ENCODE assay signal across 8 cellular contexts in the genomic region with DNA sequence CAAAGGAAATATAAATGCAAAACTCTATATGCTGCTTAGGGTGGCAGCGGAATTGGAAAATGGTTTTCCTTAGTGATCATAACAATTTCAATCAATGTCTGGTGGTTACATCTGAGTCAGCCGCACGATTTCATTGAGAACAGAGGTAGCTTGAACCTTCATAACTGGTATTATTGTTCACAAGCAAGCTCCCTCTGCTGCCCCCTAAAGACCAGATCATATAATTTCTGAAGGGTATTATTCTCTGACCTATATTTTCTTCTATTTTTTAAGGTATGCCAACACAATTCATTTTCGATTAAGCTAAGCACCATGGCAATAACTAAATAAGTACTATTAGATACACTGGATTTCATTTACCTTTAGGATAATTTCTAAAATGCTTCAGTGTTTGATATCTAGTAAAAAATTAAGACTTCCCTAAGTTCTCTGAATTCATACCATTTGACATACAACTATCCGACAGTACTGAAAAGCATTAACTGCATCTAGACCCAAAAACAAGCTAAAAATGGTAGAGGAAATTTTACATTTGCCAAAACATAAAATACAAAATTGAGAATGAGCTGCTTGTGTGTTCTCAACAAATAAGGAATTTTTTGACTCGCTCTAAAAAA.
DNase-seq lines count a peak whose midpoint lies in the region; ATAC-seq, FAIRE-seq and TF ChIP-seq lines count a peak whose summit lies in the region.

No MANE protein-coding gene starts in this region.

- WGBS in K562 (ENCODE audit: insufficient coverage, low coverage, missing lambda C conversion rate) = 2% methylated on average over 6 of the region's 6 CpGs
- WGBS in aorta, 2 donors = 67 to 70% methylated on average over 6 of the region's 6 CpGs

- H2AFZ ChIP-seq in K562 (ENCODE audit: low read depth, low read length) = no peak overlapping the region

- H3K4me2 ChIP-seq in K562 (ENCODE audit: insufficient read depth, low read length) = no peak overlapping the region

- no peak overlapping the region for H3K9ac ChIP-seq in K562 (ENCODE audit: insufficient read depth in 1 of 2, low read depth in 2 of 2, low read length in 2 of 2)

- H3K79me2 ChIP-seq in K562 (ENCODE audit: control insufficient read depth, insufficient read depth, low read length) = no peaks in the 10 kb centered on the region

- H3K9me3 ChIP-seq in K562 (replicated peaks; ENCODE audit: control insufficient read depth, insufficient read depth, low read depth, low read length) (peaks cover 4% of the 10 kb centered on the region; the same call in 1 of the 2 replicates), aorta (ENCODE audit: control insufficient read depth, low read length) (no peaks in the 10 kb centered on the region)

- no peak for TF ChIP-seq POLR2A in K562 (conservative IDR thresholded peaks at IDR 0.05)

- TF ChIP-seq CTCF in K562 (IDR thresholded peaks at IDR 0.05 in 2 of 3, conservative IDR thresholded peaks at IDR 0.05 in 1 of 3; ENCODE audit: insufficient read depth in 2 of 3, low read depth in 1 of 3, low read length in 3 of 3) = peak in 2 of 3 experiments; percentile 36 to 37; a peak in 2 of 6 replicates

- no peaks in the 10 kb centered on the region for H4K20me1 ChIP-seq in K562 (replicated peaks; ENCODE audit: control insufficient read depth, insufficient read depth, low read length)

- H3K36me3 ChIP-seq in K562 (ENCODE audit: control insufficient read depth, insufficient read depth, low read length) (no peaks in the 10 kb centered on the region), aorta (ENCODE audit: control insufficient read depth in 1 of 2, insufficient read depth in 2 of 2, low read length in 1 of 2) (no peaks in the 10 kb centered on the region)

- intact Hi-C loops in K562 (cut with micrococcal nuclease) = no loop called here
- intact Hi-C loops in aorta (cut with DNase I) = no loop called here

- ATAC-seq in K562 = no peak
- no peak for ATAC-seq in aorta (ENCODE audit: low FRiP score)
- ATAC-seq in GM19328 (IDR thresholded peaks at IDR 0.05; ENCODE audit: unreplicated experiment) = no peak

- peak; percentile 5 for DNase-seq in CMK (ENCODE audit: low read depth)
- peak; percentile 9 for DNase-seq in GM19239 (ENCODE audit: insufficient read length, low spot score)
- peak; percentile 67 for DNase-seq in NCI-H1694 treated with DMSO at 0.1 percent for 48 hours (lab: John Stamatoyannopoulos, UW)
- DNase-seq in K562 (ENCODE audit: extremely low read depth in 1 of 4, low spot score in 3 of 4) = peak; percentile 11 to 23 (median 18)
- DNase-seq in medulla oblongata (ENCODE audit: extremely low spot score) = peak; percentile 45
- DNase-seq in amniotic stem cell (lab: John Stamatoyannopoulos, UW) = no peak
- no peak for DNase-seq in aorta

- FAIRE-seq in GM19239 (lab: Jason Lieb, UNC) (no peak), K562 (lab: Jason Lieb, UNC) (no peak)

- no peak overlapping the region for H3K27ac ChIP-seq in K562 (ENCODE audit: extremely low read depth, low read depth, low read length)
- no peak overlapping the region for H3K27ac ChIP-seq in aorta (ENCODE audit: low read depth in 1 of 2, low read length in 2 of 2)

- no peaks in the 10 kb centered on the region for H3K9me1 ChIP-seq in K562 (ENCODE audit: control insufficient read depth, insufficient read depth, low read length)

- peak in 1 of 2 experiments; percentile 15; a peak in 1 of 4 replicates for TF ChIP-seq RAD21 in K562 (CRISPR knock-in tag; conservative IDR thresholded peaks at IDR 0.05 in 1 of 2, IDR thresholded peaks at IDR 0.05 in 1 of 2)

- no TSS peak for BruUV-seq in K562 (replicated peaks; lab: Mats Ljungman, UMichigan)

- no peak overlapping the region for H3K4me3 ChIP-seq in K562
- no peak overlapping the region for H3K4me3 ChIP-seq in aorta (ENCODE audit: low read length in 2 of 2)

- H3K27me3 ChIP-seq in K562 (ENCODE audit: control insufficient read depth in 2 of 2, insufficient read depth in 2 of 2, low read length in 2 of 2) (no peaks in the 10 kb centered on the region), aorta (ENCODE audit: control insufficient read depth in 1 of 2, insufficient read depth in 2 of 2, low read length in 1 of 2) (no peaks in the 10 kb centered on the region)

- no peak for TF ChIP-seq EP300 in K562 (IDR thresholded peaks at IDR 0.05; ENCODE audit: low read length)

- CTCF ChIA-PET in K562 (lab: Yijun Ruan, JAX; ENCODE audit: low intra/inter-chr PET ratio) = no interaction called here

- H3K4me1 ChIP-seq in K562 (replicated peaks in 1 of 2; ENCODE audit: control insufficient read depth in 2 of 2, insufficient read depth in 2 of 2, low read length in 2 of 2) = no peaks in the 10 kb centered on the region
- H3K4me1 ChIP-seq in aorta (ENCODE audit: control insufficient read depth in 1 of 2, insufficient read depth in 2 of 2, low read length in 2 of 2) = no peaks in the 10 kb centered on the region

- POLR2A ChIA-PET in K562 (lab: Yijun Ruan, JAX) = interaction anchor here (0.9 kb wide), 1 partner anchor 1567 kb away, joined by 4 read pairs; no protein-coding TSS in a partner anchor

- in situ Hi-C loops in K562 (cut with MboI) = no loop called here

TF ChIP-seq in K562, 482 proteins besides CTCF, POLR2A, EP300 and RAD21:
- TF ChIP-seq TBP (optimal IDR thresholded peaks at IDR 0.05; ENCODE audit: low read depth, low read length) (no peak), ZNF444 (CRISPR knock-in tag; IDR thresholded peaks at IDR 0.05) (no peak), NR3C1 (CRISPR knock-in tag; IDR thresholded peaks at IDR 0.05) (no peak), EP400 (IDR thresholded peaks at IDR 0.05) (no peak), RBFOX2 (IDR thresholded peaks at IDR 0.05; ENCODE audit: low read depth, low read length) (no peak), SPI1 (IDR thresholded peaks at IDR 0.05; ENCODE audit: borderline replicate concordance, low read depth, low read length) (no peak), NBN (IDR thresholded peaks at IDR 0.05; ENCODE audit: low read depth) (no peak)
- TF ChIP-seq, protein P1, sequence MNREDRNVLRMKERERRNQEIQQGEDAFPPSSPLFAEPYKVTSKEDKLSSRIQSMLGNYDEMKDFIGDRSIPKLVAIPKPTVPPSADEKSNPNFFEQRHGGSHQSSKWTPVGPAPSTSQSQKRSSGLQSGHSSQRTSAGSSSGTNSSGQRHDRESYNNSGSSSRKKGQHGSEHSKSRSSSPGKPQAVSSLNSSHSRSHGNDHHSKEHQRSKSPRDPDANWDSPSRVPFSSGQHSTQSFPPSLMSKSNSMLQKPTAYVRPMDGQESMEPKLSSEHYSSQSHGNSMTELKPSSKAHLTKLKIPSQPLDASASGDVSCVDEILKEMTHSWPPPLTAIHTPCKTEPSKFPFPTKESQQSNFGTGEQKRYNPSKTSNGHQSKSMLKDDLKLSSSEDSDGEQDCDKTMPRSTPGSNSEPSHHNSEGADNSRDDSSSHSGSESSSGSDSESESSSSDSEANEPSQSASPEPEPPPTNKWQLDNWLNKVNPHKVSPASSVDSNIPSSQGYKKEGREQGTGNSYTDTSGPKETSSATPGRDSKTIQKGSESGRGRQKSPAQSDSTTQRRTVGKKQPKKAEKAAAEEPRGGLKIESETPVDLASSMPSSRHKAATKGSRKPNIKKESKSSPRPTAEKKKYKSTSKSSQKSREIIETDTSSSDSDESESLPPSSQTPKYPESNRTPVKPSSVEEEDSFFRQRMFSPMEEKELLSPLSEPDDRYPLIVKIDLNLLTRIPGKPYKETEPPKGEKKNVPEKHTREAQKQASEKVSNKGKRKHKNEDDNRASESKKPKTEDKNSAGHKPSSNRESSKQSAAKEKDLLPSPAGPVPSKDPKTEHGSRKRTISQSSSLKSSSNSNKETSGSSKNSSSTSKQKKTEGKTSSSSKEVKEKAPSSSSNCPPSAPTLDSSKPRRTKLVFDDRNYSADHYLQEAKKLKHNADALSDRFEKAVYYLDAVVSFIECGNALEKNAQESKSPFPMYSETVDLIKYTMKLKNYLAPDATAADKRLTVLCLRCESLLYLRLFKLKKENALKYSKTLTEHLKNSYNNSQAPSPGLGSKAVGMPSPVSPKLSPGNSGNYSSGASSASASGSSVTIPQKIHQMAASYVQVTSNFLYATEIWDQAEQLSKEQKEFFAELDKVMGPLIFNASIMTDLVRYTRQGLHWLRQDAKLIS (CRISPR knock-in tag; IDR thresholded peaks at IDR 0.05) = no peak
TF ChIP-seq in K562: peak in this region for 0.

Comparison
In these comparisons a context has a peak if more than half of its experiments do, and no peak if none do; other contexts are left out.
1. DNase-seq: peak in CMK (single experiment), GM19239 (single experiment), NCI-H1694 treated with DMSO at 0.1 percent for 48 hours (single experiment), K562 (4 of 4) and medulla oblongata (single experiment); none in amniotic stem cell (single experiment) and aorta (0 of 2).